ENCODE assay signal across 16 cellular contexts in genomic region chr11:36774603-36775002, GRCh38.
DNase-seq lines count a peak whose midpoint lies in the region; ATAC-seq and TF ChIP-seq lines count a peak whose summit lies in the region.
"Had no signal": no experiment of that assay in that cellular context is flagged by ENCODE, and none has a peak within 500 bp of the region (broad histone marks: within the 10 kb centered on the region; RNA-seq: fewer than 3 reads in every experiment).

No MANE protein-coding gene starts in this region.

- no peak overlapping the region for H3K4me3 ChIP-seq in BJ (ENCODE audit: low read depth, low read length)
- no peak overlapping the region for H3K4me3 ChIP-seq in epithelial cell of proximal tubule (ENCODE audit: low read depth, low read length)
- H3K4me3 ChIP-seq in left ventricle myocardium inferior = no peak overlapping the region
- H3K4me3 ChIP-seq: hepatocyte, SJCRH30, thoracic aorta had no signal

- H3K4me1 ChIP-seq in left ventricle myocardium inferior = no peaks in the 10 kb centered on the region
- H3K4me1 ChIP-seq: SJCRH30 had no signal

- ATAC-seq in GM18519 (IDR thresholded peaks at IDR 0.05; ENCODE audit: low FRiP score, unreplicated experiment) = no peak
- ATAC-seq: activated CD8-positive, alpha-beta T cell treated with anti-CD3 and anti-CD28 coated beads for 36 hours; activated T-helper 17 cell treated with anti-CD3 and anti-CD28 coated beads, Interleukin-2, amount 50 U/mL, for 72 hours had no signal

- intact Hi-C loops in left ventricle myocardium inferior (cut with micrococcal nuclease) = no loop called here

- no peaks in the 10 kb centered on the region for H3K9me3 ChIP-seq in left ventricle myocardium inferior (replicated peaks)
- H3K9me3 ChIP-seq: SJCRH30, thoracic aorta had no signal

- CTCF ChIA-PET in BJ (lab: Yijun Ruan, JAX) = interaction anchor here (1.4 to 1.9 kb wide), 2 partner anchors 16 to 27 kb away, joined by 3 to 8 read pairs; no protein-coding TSS in a partner anchor

- POLR2A ChIA-PET in BJ (lab: Charles Lee) = no interaction called here

- peak; percentile 5 for DNase-seq in BJ (ENCODE audit: low read depth)
- DNase-seq in M059J (ENCODE audit: low read depth) = peak; percentile 70
- DNase-seq in epithelial cell of proximal tubule (ENCODE audit: low read depth) = peak; percentile 18
- peak; percentile 4 for DNase-seq in renal cortical epithelial cell (ENCODE audit: low read depth)
- no peak for DNase-seq in NCI-H526 treated with DMSO at 0.1 percent for 48 hours (lab: John Stamatoyannopoulos, UW)
- DNase-seq in left ventricle myocardium inferior = no peak
- no peak for DNase-seq in NCI-H1417 (lab: John Stamatoyannopoulos, UW)
- DNase-seq: activated CD8-positive, alpha-beta T cell treated with anti-CD3 and anti-CD28 coated beads for 36 hours; effector CD4-positive, alpha-beta T cell; KG1; NCI-H2081; SJCRH30 had no signal

- no peak for TF ChIP-seq CTCF in BJ (IDR thresholded peaks at IDR 0.05; ENCODE audit: insufficient read depth, low read depth, low read length)
- no peak for TF ChIP-seq CTCF in epithelial cell of proximal tubule (conservative IDR thresholded peaks at IDR 0.05; ENCODE audit: low read depth, low read length)
- no peak for TF ChIP-seq CTCF in left ventricle myocardium inferior (IDR thresholded peaks at IDR 0.05; ENCODE audit: borderline replicate concordance)

- H3K36me3 ChIP-seq in BJ (ENCODE audit: control insufficient read depth, insufficient read depth, low read length) = no peaks in the 10 kb centered on the region
- H3K36me3 ChIP-seq in left ventricle myocardium inferior = no peaks in the 10 kb centered on the region
- H3K36me3 ChIP-seq: SJCRH30, thoracic aorta had no signal

- no peak overlapping the region for H3K27ac ChIP-seq in left ventricle myocardium inferior (replicated peaks)
- H3K27ac ChIP-seq: hepatocyte, SJCRH30, thoracic aorta had no signal

- no peaks in the 10 kb centered on the region for H3K27me3 ChIP-seq in BJ (ENCODE audit: control insufficient read depth, insufficient read depth, low read length)
- H3K27me3 ChIP-seq in left ventricle myocardium inferior (ENCODE audit: low read depth) = no peaks in the 10 kb centered on the region
- H3K27me3 ChIP-seq: hepatocyte had no signal

Comparison
In these comparisons a context has a peak if more than half of its experiments do, and no peak if none do; other contexts are left out.
1. DNase-seq: peak in BJ (single experiment), M059J (single experiment), epithelial cell of proximal tubule (single experiment) and renal cortical epithelial cell (single experiment); none in NCI-H526 treated with DMSO at 0.1 percent for 48 hours (single experiment), left ventricle myocardium inferior (single experiment) and NCI-H1417 (0 of 3).